Comparison of ENCODE assay signal across 27 cellular contexts in genomic region chr2:107007927-107008326, GRCh38.
"Had no signal": no experiment of that assay in that cellular context is flagged by ENCODE, and none has a peak within 500 bp of the region (broad histone marks: within the 10 kb centered on the region; RNA-seq: fewer than 3 reads in every experiment).

No MANE protein-coding gene starts in this region.

- H3K27ac ChIP-seq: stomach, suprapubic skin, testis, thoracic aorta, thyroid gland, tibial artery, tibial nerve, transverse colon, upper lobe of left lung, upper lobe of right lung, uterus, vagina had no signal

- H3K4me1 ChIP-seq: stomach, suprapubic skin, testis, tibial artery, tibial nerve, transverse colon, upper lobe of left lung, upper lobe of right lung, uterus, vagina had no signal

- H3K36me3 ChIP-seq: stomach, suprapubic skin, thoracic aorta, thyroid gland, tibial artery, tibial nerve, transverse colon, upper lobe of left lung, upper lobe of right lung, uterus, vagina had no signal

- ATAC-seq: stimulated activated effector memory CD8-positive, alpha-beta T cell treated with anti-CD3 and anti-CD28 coated beads, Interleukin-12 subunit alpha, Interleukin-12 subunit beta, amount 100 ng/mL, for 72 hours; stimulated activated memory B cell treated with anti-CD40 and anti-IgM and Interleukin-4, amounts not matched to agents 10 μg/mL and 1 μg/mL and 100 μg/mL, for 72 hours; stimulated activated naive B cell treated with anti-CD40 and anti-IgM and Interleukin-4, amounts not matched to agents 10 μg/mL and 1 μg/mL and 100 μg/mL, for 72 hours; stimulated activated naive CD8-positive, alpha-beta T cell treated with anti-CD3 and anti-CD28 coated beads, Interleukin-15, amount 100 ng/mL, for 72 hours; stimulated activated naive CD8-positive, alpha-beta T cell treated with anti-CD3 and anti-CD28 coated beads, Interleukin-15, Interleukin-2, amounts not matched to agents 100 U/mL and 50 U/mL, for 24 hours; upper lobe of right lung had no signal

- DNase-seq: stimulated activated CD4-positive, alpha-beta T cell treated with anti-CD3 and anti-CD28 coated beads, Interleukin-2, amount 100 ng/mL, for 48 hours; stimulated activated CD4-positive, alpha-beta T cell treated with anti-CD3 and anti-CD28 coated beads, Interleukin-4, amount 100 ng/mL, for 1 hour; stimulated activated CD4-positive, alpha-beta T cell treated with anti-CD3 and anti-CD28 coated beads, Interleukin-4, amount 100 ng/mL, for 24 hours; stimulated activated CD4-positive, alpha-beta T cell treated with anti-CD3 and anti-CD28 coated beads, Interleukin-4, amount 100 ng/mL, for 4 hours; stimulated activated CD8-positive, alpha-beta memory T cell treated with anti-CD3 and anti-CD28 coated beads, Interleukin-4, amount 100 ng/mL, for 48 hours; stimulated activated naive B cell treated with anti-CD40 and anti-IgM and Interleukin-4, amounts not matched to agents 10 μg/mL and 1 μg/mL and 100 μg/mL, for 72 hours; stimulated activated naive CD4-positive, alpha-beta T cell; stimulated activated naive CD4-positive, alpha-beta T cell treated with Interleukin-2 at 50 U/mL for 16 hours; stimulated activated naive CD8-positive, alpha-beta T cell treated with anti-CD3 and anti-CD28 coated beads, Interleukin-15, amount 100 ng/mL, for 72 hours; stimulated activated naive CD8-positive, alpha-beta T cell treated with anti-CD3 and anti-CD28 coated beads, Interleukin-15, Interleukin-2, amounts not matched to agents 100 U/mL and 50 U/mL, for 24 hours; stomach; substantia nigra; testis; thyroid gland; tibial artery; transverse colon; trophoblast cell; upper lobe of left lung; upper lobe of right lung; uterus had no signal

- H3K4me3 ChIP-seq: stomach, suprapubic skin, testis, thoracic aorta, thyroid gland, tibial artery, tibial nerve, transverse colon, upper lobe of left lung, upper lobe of right lung, uterus, vagina had no signal

- H3K9me3 ChIP-seq: stomach, suprapubic skin, testis, thoracic aorta, thyroid gland, tibial artery, tibial nerve, transverse colon, upper lobe of left lung, upper lobe of right lung, uterus, vagina had no signal

- H3K27me3 ChIP-seq: stomach, suprapubic skin, testis, thyroid gland, tibial artery, tibial nerve, transverse colon, upper lobe of left lung, upper lobe of right lung, uterus, vagina had no signal

- FAIRE-seq: urothelium cell line had no signal
